Comparison of ENCODE assay signal across 20 cellular contexts in genomic region chr16:57094911-57095310, GRCh38. TPM values are rescaled to one million over a fixed set of nuclear protein-coding genes. Genes with fewer than 3 reads are reported as not detected.
DNase-seq lines count a peak whose midpoint lies in the region; ATAC-seq and TF ChIP-seq lines count a peak whose summit lies in the region.
"Had no signal": no experiment of that assay in that cellular context is flagged by ENCODE, and none has a peak within 500 bp of the region (broad histone marks: within the 10 kb centered on the region; RNA-seq: fewer than 3 reads in every experiment).

No MANE protein-coding gene starts in this region.

- ATAC-seq in CD4-positive, alpha-beta T cell (ENCODE audit: poor library complexity), result no peak
- ATAC-seq in GM19328 (IDR thresholded peaks at IDR 0.05; ENCODE audit: unreplicated experiment), result no peak
- ATAC-seq: HCT116 had no signal

- no peak overlapping the region for H3K27ac ChIP-seq in CD4-positive, alpha-beta T cell (ENCODE audit: low read depth, low read length)
- H3K27ac ChIP-seq in temporal lobe (ENCODE audit: low read depth, low read length), result peak overlapping the region; percentile 89
- H3K27ac ChIP-seq: C4-2B, GM23248, SK-N-MC had no signal

- DNase-seq in CD4-positive, alpha-beta T cell, result no peak
- DNase-seq in nephron progenitor cell, result no peak
- no peak for DNase-seq in SKM-1 (lab: John Stamatoyannopoulos, UW; ENCODE audit: unreplicated experiment)
- no peak for DNase-seq in activated CD4-positive, alpha-beta T cell treated with anti-CD3 and anti-CD28 coated beads, Interleukin-2, amount 10 ng/mL, durations not matched to agents 24 days and 14 days
- DNase-seq: DMS 273 treated with DMSO at 0.1 percent for 48 hours, GM23248, KBM-7, NCI-H1105 treated with DMSO at 0.1 percent for 48 hours, NCI-H187, NCI-H2107, NCI-H510A, NCI-H774, OCI-M1, SHP77 had no signal

- intact Hi-C loops in CD4-positive, alpha-beta T cell (cut with DNase I, micrococcal nuclease), result no loop called here
- intact Hi-C loops in activated CD4-positive, alpha-beta T cell treated with anti-CD3 and anti-CD28 coated beads, Interleukin-2, amount 10 ng/mL, durations not matched to agents 24 days and 14 days (cut with micrococcal nuclease), result loop anchor here (5.0 kb wide), 1 partner anchor 32 kb away; no protein-coding TSS in a partner anchor

- POLR2A ChIA-PET in CD4-positive, alpha-beta T cell (lab: Charles Lee), result no interaction called here

- no peaks in the 10 kb centered on the region for H3K36me3 Mint-ChIP-seq in CD4-positive, alpha-beta T cell (ENCODE audit: low read depth)
- H3K36me3 Mint-ChIP-seq in brain (peaks cover 7% of the 10 kb centered on the region), nephron progenitor cell (ENCODE audit: low read depth) (no peaks in the 10 kb centered on the region)
- no peaks in the 10 kb centered on the region for H3K36me3 Mint-ChIP-seq in activated CD4-positive, alpha-beta T cell treated with anti-CD3 and anti-CD28 coated beads, Interleukin-2, amount 10 ng/mL, durations not matched to agents 24 days and 14 days (ENCODE audit: low read depth)

- H3K9me3 Mint-ChIP-seq in CD4-positive, alpha-beta T cell, result no peaks in the 10 kb centered on the region
- peaks cover 0 to 6% (median 4%) of the 10 kb centered on the region in 5 experiments for H3K9me3 Mint-ChIP-seq in brain
- no peaks in the 10 kb centered on the region for H3K9me3 Mint-ChIP-seq in nephron progenitor cell
- H3K9me3 Mint-ChIP-seq in activated CD4-positive, alpha-beta T cell treated with anti-CD3 and anti-CD28 coated beads, Interleukin-2, amount 10 ng/mL, durations not matched to agents 24 days and 14 days, result no peaks in the 10 kb centered on the region

- no peaks in the 10 kb centered on the region for H3K9me3 ChIP-seq in CD4-positive, alpha-beta T cell (ENCODE audit: control insufficient read depth, low read length)

- no peaks in the 10 kb centered on the region for H3K27me3 ChIP-seq in CD4-positive, alpha-beta T cell (ENCODE audit: control insufficient read depth, insufficient read depth, low read length)

- CTCF ChIA-PET in CD4-positive, alpha-beta T cell (lab: Charles Lee), result no interaction called here

- TF ChIP-seq CTCF in CD4-positive, alpha-beta T cell (IDR thresholded peaks at IDR 0.05), result no peak
- TF ChIP-seq CTCF in brain (conservative IDR thresholded peaks at IDR 0.05), result no peak
- no peak for TF ChIP-seq CTCF in nephron progenitor cell (IDR thresholded peaks at IDR 0.05)

- H3K4me3 Mint-ChIP-seq in CD4-positive, alpha-beta T cell, result peak overlapping the region; percentile 80
- H3K4me3 Mint-ChIP-seq in brain, result peak overlapping the region; percentile 78 to 91 (median 89)
- peak overlapping the region; percentile 11 for H3K4me3 Mint-ChIP-seq in nephron progenitor cell
- H3K4me3 Mint-ChIP-seq in activated CD4-positive, alpha-beta T cell treated with anti-CD3 and anti-CD28 coated beads, Interleukin-2, amount 10 ng/mL, durations not matched to agents 24 days and 14 days, result no peak overlapping the region

- no peaks in the 10 kb centered on the region for H3K27me3 Mint-ChIP-seq in CD4-positive, alpha-beta T cell
- no peaks in the 10 kb centered on the region for H3K27me3 Mint-ChIP-seq in brain
- peaks cover 26% of the 10 kb centered on the region for H3K27me3 Mint-ChIP-seq in nephron progenitor cell (ENCODE audit: low read depth, poor library complexity)
- H3K27me3 Mint-ChIP-seq in activated CD4-positive, alpha-beta T cell treated with anti-CD3 and anti-CD28 coated beads, Interleukin-2, amount 10 ng/mL, durations not matched to agents 24 days and 14 days, result peaks cover 24% of the 10 kb centered on the region

- H3K27ac Mint-ChIP-seq in CD4-positive, alpha-beta T cell, result no peak overlapping the region
- H3K27ac Mint-ChIP-seq in brain (peak overlapping the region in 2 of 5 experiments; percentile 72 to 75), nephron progenitor cell (no peak overlapping the region)
- no peak overlapping the region for H3K27ac Mint-ChIP-seq in activated CD4-positive, alpha-beta T cell treated with anti-CD3 and anti-CD28 coated beads, Interleukin-2, amount 10 ng/mL, durations not matched to agents 24 days and 14 days

- H3K4me1 Mint-ChIP-seq in CD4-positive, alpha-beta T cell (ENCODE audit: low read depth), result peaks cover 11% of the 10 kb centered on the region
- H3K4me1 Mint-ChIP-seq in brain (peaks cover 55% of the 10 kb centered on the region), nephron progenitor cell (peaks cover 40% of the 10 kb centered on the region)
- peaks cover 13% of the 10 kb centered on the region for H3K4me1 Mint-ChIP-seq in activated CD4-positive, alpha-beta T cell treated with anti-CD3 and anti-CD28 coated beads, Interleukin-2, amount 10 ng/mL, durations not matched to agents 24 days and 14 days

RNA-seq across cellular contexts. Expression of gene CPNE2, which starts 2.5 kb away (rescaled TPM):
- total RNA-seq in CD4-positive, alpha-beta T cell, result 1 to 10 TPM; 2.2 to 3.5 TPM
- polyA plus RNA-seq in brain (ENCODE audit: insufficient read depth, low read depth, low replicate concordance), result 87.8 TPM
- 42.5 TPM for total RNA-seq in temporal lobe
- total RNA-seq in activated CD4-positive, alpha-beta T cell treated with anti-CD3 and anti-CD28 coated beads, Interleukin-2, amount 10 ng/mL, durations not matched to agents 24 days and 14 days, result 6.3 and 6.4 TPM in 2 replicates
